Comparison of ENCODE assay signal across 9 cellular contexts in genomic region chr10:16612148-16612742, GRCh38.
A peak's percentile ranks its signal among the peaks of the same experiment; 100 is the strongest.
DNase-seq lines count a peak whose midpoint lies in the region; ATAC-seq and TF ChIP-seq lines count a peak whose summit lies in the region.
"Had no signal": no experiment of that assay in that cellular context is flagged by ENCODE, and none has a peak within 500 bp of the region (broad histone marks: within the 10 kb centered on the region; RNA-seq: fewer than 3 reads in every experiment).

No MANE protein-coding gene starts in this region.

- H3K36me3 Mint-ChIP-seq in WTC11 = peaks cover 6% of the 10 kb centered on the region
- H3K36me3 Mint-ChIP-seq in activated T-cell treated with anti-CD3 and anti-CD28 coated beads, Interleukin-2, amount 50 U/mL, for 4 hours (ENCODE audit: insufficient read depth) = peaks cover 20% of the 10 kb centered on the region

- TF ChIP-seq RAD21 in HCT116 (IDR thresholded peaks at IDR 0.05; ENCODE audit: low read depth) = no peak

- H3K27ac ChIP-seq in HCT116 (ENCODE audit: low read depth, low read length) = no peak overlapping the region

- H3K27ac Mint-ChIP-seq in WTC11 = no peak overlapping the region

- DNase-seq in AG10803 (ENCODE audit: low read depth) = peak; percentile 21
- DNase-seq in HCT116 (ENCODE audit: low read depth, low spot score) = no peak
- peak; percentile 60 for DNase-seq in WTC11 (ENCODE audit: low spot score)
- DNase-seq in iPS DF 19.7 (ENCODE audit: low read depth, low spot score) = peak; percentile 35
- DNase-seq in NCI-H146 (lab: John Stamatoyannopoulos, UW) = no peak
- no peak for DNase-seq in NCI-H2227 (lab: John Stamatoyannopoulos, UW; ENCODE audit: unreplicated experiment)
- DNase-seq in activated T-cell treated with anti-CD3 and anti-CD28 coated beads, Interleukin-2, amount 50 U/mL, for 4 hours = no peak
- DNase-seq: NCI-H2029 had no signal

- H3K9ac ChIP-seq in HCT116 (ENCODE audit: low read length) = no peak overlapping the region

- BruUV-seq in HCT116 (replicated peaks; lab: Mats Ljungman, UMichigan) = no TSS peak

- H3K79me2 ChIP-seq in HCT116 (ENCODE audit: insufficient read depth, low read length) = no peaks in the 10 kb centered on the region

- H2AFZ ChIP-seq in HCT116 (ENCODE audit: low read depth, low read length, poor library complexity, severe bottlenecking) = no peak overlapping the region

- H3K4me3 ChIP-seq in AG10803 (ENCODE audit: low read length) (no peak overlapping the region), HCT116 (replicated peaks in 1 of 2; ENCODE audit: low read depth in 1 of 2, low read length in 2 of 2) (no peak overlapping the region)

- H3K4me2 ChIP-seq in HCT116 (ENCODE audit: low read length) = no peak overlapping the region

- no peaks in the 10 kb centered on the region for H3K4me1 ChIP-seq in HCT116 (ENCODE audit: control insufficient read depth in 1 of 2, insufficient read depth in 2 of 2, low read length in 2 of 2)

- no peaks in the 10 kb centered on the region for H3K4me1 Mint-ChIP-seq in WTC11
- H3K4me1 Mint-ChIP-seq in activated T-cell treated with anti-CD3 and anti-CD28 coated beads, Interleukin-2, amount 50 U/mL, for 4 hours (ENCODE audit: low read depth) = no peaks in the 10 kb centered on the region

- CTCF ChIA-PET in HCT116 (lab: Charles Lee) (no interaction called here), WTC11 (lab: Charles Lee) (interaction anchor here (1.3 to 1.4 kb wide), 2 partner anchors 67 to 710 kb away, joined by 3 to 5 read pairs; no protein-coding TSS in a partner anchor)

- peaks cover 23% of the 10 kb centered on the region for H3K9me3 Mint-ChIP-seq in WTC11
- peaks cover 11% of the 10 kb centered on the region for H3K9me3 Mint-ChIP-seq in activated T-cell treated with anti-CD3 and anti-CD28 coated beads, Interleukin-2, amount 50 U/mL, for 4 hours

- no peak for TF ChIP-seq CTCF in AG10803 (conservative IDR thresholded peaks at IDR 0.05; ENCODE audit: low read length)
- no peak for TF ChIP-seq CTCF in HCT116 (IDR thresholded peaks at IDR 0.05 in 2 of 3, conservative IDR thresholded peaks at IDR 0.05 in 1 of 3; ENCODE audit: borderline replicate concordance in 1 of 3, insufficient read depth in 1 of 3, low read depth in 2 of 3, low read length in 2 of 3)
- TF ChIP-seq CTCF in WTC11 (IDR thresholded peaks at IDR 0.05) = no peak

- RAD21 ChIA-PET in HCT116 (lab: Charles Lee; ENCODE audit: low non-redundant PET in 1 of 2, low total read pairs in 2 of 2, uncharacterized antibody in 2 of 2, unreplicated experiment in 2 of 2) = no interaction called here

- peaks cover 4% of the 10 kb centered on the region; the same call in 1 of the 2 replicates for H3K27me3 Mint-ChIP-seq in WTC11 (ENCODE audit: low read depth)
- H3K27me3 Mint-ChIP-seq in activated T-cell treated with anti-CD3 and anti-CD28 coated beads, Interleukin-2, amount 50 U/mL, for 4 hours (ENCODE audit: low read depth) = no peaks in the 10 kb centered on the region

- no peaks in the 10 kb centered on the region for H3K27me3 ChIP-seq in HCT116 (ENCODE audit: insufficient read depth, low read length)

- H4K20me1 ChIP-seq in HCT116 (ENCODE audit: insufficient read depth) = no peaks in the 10 kb centered on the region

- no peak for TF ChIP-seq POLR2A in HCT116 (IDR thresholded peaks at IDR 0.05; ENCODE audit: borderline replicate concordance, extremely low read depth, insufficient read depth, insufficient read length)

- H3K9me3 ChIP-seq in HCT116 (ENCODE audit: control insufficient read depth in 1 of 2, insufficient read depth in 1 of 2, low read depth in 1 of 2, low read length in 2 of 2) = no peaks in the 10 kb centered on the region

- H3K9me2 ChIP-seq in HCT116 (ENCODE audit: insufficient read depth) = no peaks in the 10 kb centered on the region

- POLR2A ChIA-PET in HCT116 (lab: Charles Lee) (no interaction called here), WTC11 (lab: Charles Lee) (no interaction called here)

- H3K4me3 Mint-ChIP-seq in WTC11 = no peak overlapping the region
- no peak overlapping the region for H3K4me3 Mint-ChIP-seq in activated T-cell treated with anti-CD3 and anti-CD28 coated beads, Interleukin-2, amount 50 U/mL, for 4 hours

- intact Hi-C loops in HCT116 (cut with micrococcal nuclease) = no loop called here

- ATAC-seq in HCT116 = no peak
- ATAC-seq in WTC11 = peak; percentile 80
- no peak for ATAC-seq in HG03025 (IDR thresholded peaks at IDR 0.05; ENCODE audit: low FRiP score, unreplicated experiment)
- no peak for ATAC-seq in activated T-cell treated with anti-CD3 and anti-CD28 coated beads, Interleukin-2, amount 50 U/mL, for 4 hours

- H3K36me3 ChIP-seq in HCT116 (ENCODE audit: control insufficient read depth in 1 of 2, insufficient read depth in 2 of 2, low read length in 2 of 2) = no peaks in the 10 kb centered on the region

TF ChIP-seq in HCT116, 20 proteins besides CTCF, POLR2A, EP300 and RAD21:
- TF ChIP-seq, protein P1, sequence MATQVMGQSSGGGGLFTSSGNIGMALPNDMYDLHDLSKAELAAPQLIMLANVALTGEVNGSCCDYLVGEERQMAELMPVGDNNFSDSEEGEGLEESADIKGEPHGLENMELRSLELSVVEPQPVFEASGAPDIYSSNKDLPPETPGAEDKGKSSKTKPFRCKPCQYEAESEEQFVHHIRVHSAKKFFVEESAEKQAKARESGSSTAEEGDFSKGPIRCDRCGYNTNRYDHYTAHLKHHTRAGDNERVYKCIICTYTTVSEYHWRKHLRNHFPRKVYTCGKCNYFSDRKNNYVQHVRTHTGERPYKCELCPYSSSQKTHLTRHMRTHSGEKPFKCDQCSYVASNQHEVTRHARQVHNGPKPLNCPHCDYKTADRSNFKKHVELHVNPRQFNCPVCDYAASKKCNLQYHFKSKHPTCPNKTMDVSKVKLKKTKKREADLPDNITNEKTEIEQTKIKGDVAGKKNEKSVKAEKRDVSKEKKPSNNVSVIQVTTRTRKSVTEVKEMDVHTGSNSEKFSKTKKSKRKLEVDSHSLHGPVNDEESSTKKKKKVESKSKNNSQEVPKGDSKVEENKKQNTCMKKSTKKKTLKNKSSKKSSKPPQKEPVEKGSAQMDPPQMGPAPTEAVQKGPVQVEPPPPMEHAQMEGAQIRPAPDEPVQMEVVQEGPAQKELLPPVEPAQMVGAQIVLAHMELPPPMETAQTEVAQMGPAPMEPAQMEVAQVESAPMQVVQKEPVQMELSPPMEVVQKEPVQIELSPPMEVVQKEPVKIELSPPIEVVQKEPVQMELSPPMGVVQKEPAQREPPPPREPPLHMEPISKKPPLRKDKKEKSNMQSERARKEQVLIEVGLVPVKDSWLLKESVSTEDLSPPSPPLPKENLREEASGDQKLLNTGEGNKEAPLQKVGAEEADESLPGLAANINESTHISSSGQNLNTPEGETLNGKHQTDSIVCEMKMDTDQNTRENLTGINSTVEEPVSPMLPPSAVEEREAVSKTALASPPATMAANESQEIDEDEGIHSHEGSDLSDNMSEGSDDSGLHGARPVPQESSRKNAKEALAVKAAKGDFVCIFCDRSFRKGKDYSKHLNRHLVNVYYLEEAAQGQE (IDR thresholded peaks at IDR 0.05; ENCODE audit: low read depth) = peak; percentile 88
- TF ChIP-seq EZH2 (IDR thresholded peaks at IDR 0.05) = no peak
TF ChIP-seq in HCT116: peak in this region for 1.

TF ChIP-seq in WTC11, 78 proteins besides CTCF, POLR2A, EP300 and RAD21:
- TF ChIP-seq CREB1 (CRISPR knock-in tag; IDR thresholded peaks at IDR 0.05) (0 out of 2 replicates have a peak, but pooled peaks have one; percentile 41), ZNF671 (CRISPR knock-in tag; IDR thresholded peaks at IDR 0.05) (no peak), ETV6 (CRISPR knock-in tag; IDR thresholded peaks at IDR 0.05) (0 out of 2 replicates have a peak, but pooled peaks have one; percentile 57), TEAD1 (CRISPR knock-in tag; IDR thresholded peaks at IDR 0.05) (0 out of 2 replicates have a peak, but pooled peaks have one; percentile 47), ZNF532 (CRISPR knock-in tag; IDR thresholded peaks at IDR 0.05; ENCODE audit: borderline replicate concordance) (no peak), ZNF232 (CRISPR knock-in tag; IDR thresholded peaks at IDR 0.05) (peak; percentile 62; the same call in 1 of the 2 replicates)

Comparison
In these comparisons a context has a peak if more than half of its experiments do, and no peak if none do; other contexts are left out.
1. DNase-seq: peak in AG10803 (single experiment), WTC11 (single experiment) and iPS DF 19.7 (single experiment); none in HCT116 (single experiment), NCI-H146 (single experiment), NCI-H2227 (single experiment) and activated T-cell treated with anti-CD3 and anti-CD28 coated beads, Interleukin-2, amount 50 U/mL, for 4 hours (single experiment).